24 cellular contexts compared by ENCODE assay signal in genomic region chr7:135808206-135808605, GRCh38. TPM values are rescaled to one million over a fixed set of nuclear protein-coding genes. Genes with fewer than 3 reads are reported as not detected.
DNase-seq lines count a peak whose midpoint lies in the region; ATAC-seq and TF ChIP-seq lines count a peak whose summit lies in the region.
"Had no signal": no experiment of that assay in that cellular context is flagged by ENCODE, and none has a peak within 500 bp of the region (broad histone marks: within the 10 kb centered on the region; RNA-seq: fewer than 3 reads in every experiment).

No MANE protein-coding gene starts in this region.

- H2AFZ ChIP-seq in IMR-90 (replicated peaks; ENCODE audit: low read length, poor library complexity), result no peak overlapping the region

- H3K27me3 Mint-ChIP-seq in type B pancreatic cell, result no peaks in the 10 kb centered on the region
- H3K27me3 Mint-ChIP-seq: activated naive CD8-positive, alpha-beta T cell had no signal

- H3K23ac ChIP-seq in IMR-90 (ENCODE audit: low read depth, low read length) (no peak overlapping the region), mesendoderm (ENCODE audit: low read length) (no peak overlapping the region)

- H3K27ac ChIP-seq in IMR-90 (ENCODE audit: insufficient read depth, low read length) (no peak overlapping the region), WERI-Rb-1 (peak overlapping the region; percentile 33; the same call in 1 of the 2 replicates), mesendoderm (ENCODE audit: low read depth, low read length) (no peak overlapping the region)
- H3K27ac ChIP-seq: brain microvascular endothelial cell, right lobe of liver had no signal

- H3K4me2 ChIP-seq in IMR-90 (ENCODE audit: low read depth, low read length), result no peak overlapping the region
- no peak overlapping the region for H3K4me2 ChIP-seq in mesendoderm (ENCODE audit: low read length)

- H3K27me3 ChIP-seq in IMR-90 (ENCODE audit: control insufficient read depth, insufficient read depth, low read length), result no peaks in the 10 kb centered on the region
- H3K27me3 ChIP-seq in WERI-Rb-1 (ENCODE audit: insufficient read depth, low read depth, severe bottlenecking), result no peaks in the 10 kb centered on the region
- H3K27me3 ChIP-seq in mesendoderm (ENCODE audit: insufficient read depth, low read length, poor library complexity), result no peaks in the 10 kb centered on the region
- H3K27me3 ChIP-seq: brain microvascular endothelial cell, right lobe of liver had no signal

- H2AK9ac ChIP-seq in IMR-90 (replicated peaks; ENCODE audit: low read depth, low read length, poor library complexity), result no peak overlapping the region

- H3K4me1 ChIP-seq in IMR-90 (ENCODE audit: control insufficient read depth, insufficient read depth, low read length) (peaks cover 6% of the 10 kb centered on the region; the same call in 1 of the 2 replicates), mesendoderm (ENCODE audit: control insufficient read depth, low read depth, low read length) (no peaks in the 10 kb centered on the region)
- H3K4me1 ChIP-seq: right lobe of liver had no signal

- H4K8ac ChIP-seq in IMR-90 (ENCODE audit: low read depth in 2 of 2, low read length in 2 of 2) (no peak overlapping the region), mesendoderm (ENCODE audit: low read depth, low read length) (no peak overlapping the region)

- intact Hi-C loops in IMR-90 (cut with micrococcal nuclease) (no loop called here), sciatic nerve (cut with DNase I) (no loop called here)

- dilution Hi-C loops in IMR-90 (cut with HindIII; ENCODE audit: low sequenced_read_pairs, unreplicated experiment), result no loop called here

- H3K79me2 ChIP-seq in mesendoderm (ENCODE audit: control insufficient read depth, insufficient read depth, low read length), result no peaks in the 10 kb centered on the region

- no peak for DNase-seq in IMR-90
- DNase-seq in WERI-Rb-1, result peak; percentile 58
- no peak for DNase-seq in mesendoderm
- no peak for DNase-seq in sciatic nerve (ENCODE audit: low spot score)
- DNase-seq in NCI-H446 treated with DMSO at 0.1 percent for 48 hours (lab: John Stamatoyannopoulos, UW), result no peak
- DNase-seq in NCI-H1436 (lab: John Stamatoyannopoulos, UW), result no peak
- DNase-seq in UCSD-AML1 (lab: John Stamatoyannopoulos, UW; ENCODE audit: unreplicated experiment), result no peak
- DNase-seq in type B pancreatic cell (ENCODE audit: extremely low spot score, unreplicated experiment), result no peak
- DNase-seq: activated CD4-positive, alpha-beta T cell treated with anti-CD3 and anti-CD28 coated beads for 48 hours; brain microvascular endothelial cell; CD4-positive, CD25-positive, alpha-beta regulatory T cell; cortex of kidney; DMS 273 treated with DMSO at 0.1 percent for 48 hours; GDM1; glutamatergic neuron; KG1; left cardiac atrium; occipital lobe; right lobe of liver; stimulated activated naive B cell treated with anti-CD40 and anti-IgM and Interleukin-4, amounts not matched to agents 10 μg/mL and 1 μg/mL and 100 μg/mL, for 72 hours; SW 1271 had no signal

- H3K18ac ChIP-seq in IMR-90 (ENCODE audit: low read depth, low read length), result no peak overlapping the region
- H3K18ac ChIP-seq in mesendoderm (ENCODE audit: low read length), result no peak overlapping the region

- peaks cover 2% of the 10 kb centered on the region; the same call in 1 of the 2 replicates for H3K9me1 ChIP-seq in IMR-90 (ENCODE audit: insufficient read depth, low read length)

- H3K79me1 ChIP-seq in IMR-90 (ENCODE audit: low read depth in 1 of 2, low read length in 2 of 2) (no peaks in the 10 kb centered on the region), mesendoderm (ENCODE audit: low read length) (no peaks in the 10 kb centered on the region)

- H3K4me3 ChIP-seq in IMR-90 (ENCODE audit: insufficient read depth, low read depth, low read length) (no peak overlapping the region), WERI-Rb-1 (ENCODE audit: low read depth, low read length) (no peak overlapping the region), mesendoderm (ENCODE audit: low read length) (no peak overlapping the region)
- H3K4me3 ChIP-seq: right lobe of liver had no signal

- H3K36me3 ChIP-seq in IMR-90 (ENCODE audit: control insufficient read depth, insufficient read depth, low read length) (no peaks in the 10 kb centered on the region), WERI-Rb-1 (no peaks in the 10 kb centered on the region), mesendoderm (ENCODE audit: control insufficient read depth, insufficient read depth, low read length) (no peaks in the 10 kb centered on the region)
- H3K36me3 ChIP-seq: brain microvascular endothelial cell, right lobe of liver had no signal

- no peak overlapping the region for H3K56ac ChIP-seq in IMR-90 (ENCODE audit: extremely low read depth, insufficient read depth, low read length)
- peak overlapping the region; percentile 62 for H3K56ac ChIP-seq in mesendoderm (ENCODE audit: low read length)

- TF ChIP-seq RAD21 in IMR-90 (IDR thresholded peaks at IDR 0.05; ENCODE audit: low read length), result no peak

- no peak overlapping the region for H2BK120ac ChIP-seq in IMR-90 (ENCODE audit: low read depth, low read length)
- no peak overlapping the region for H2BK120ac ChIP-seq in mesendoderm (ENCODE audit: low read depth, low read length)

- H2AK5ac ChIP-seq in IMR-90 (ENCODE audit: low read depth, low read length), result no peak overlapping the region
- no peak overlapping the region for H2AK5ac ChIP-seq in mesendoderm (ENCODE audit: low read length)

- H2BK20ac ChIP-seq in IMR-90 (ENCODE audit: low read depth, low read length), result no peak overlapping the region

- in situ Hi-C loops in IMR-90 (cut with MboI; ENCODE audit: low sequenced_read_pairs), result no loop called here

- no peaks in the 10 kb centered on the region for H3K9me3 Mint-ChIP-seq in type B pancreatic cell
- H3K9me3 Mint-ChIP-seq: activated T-helper 1 cell treated with anti-CD3 and anti-CD28 coated beads, Interleukin-12 subunit alpha, Interleukin-12 subunit beta, Interleukin-2, Interleukin-4 antibody, amounts not matched to agents 30 ng/mL and 10 ng/mL and 1 ng/mL, durations not matched to agents 14 hours and 24 hours and 36 hours; CD4-positive, CD25-positive, alpha-beta regulatory T cell; stimulated activated naive B cell treated with anti-CD40 and anti-IgM and Interleukin-4, amounts not matched to agents 10 μg/mL and 1 μg/mL and 100 μg/mL, for 72 hours had no signal

- TF ChIP-seq POLR2A in IMR-90 (IDR thresholded peaks at IDR 0.05; ENCODE audit: low read depth, low read length), result no peak

- H3K9me3 ChIP-seq in IMR-90 (ENCODE audit: control insufficient read depth, insufficient read depth, low read length), result no peaks in the 10 kb centered on the region
- H3K9me3 ChIP-seq in WERI-Rb-1 (ENCODE audit: severe bottlenecking), result no peaks in the 10 kb centered on the region
- H3K9me3 ChIP-seq: right lobe of liver had no signal

- H4K91ac ChIP-seq in IMR-90 (ENCODE audit: insufficient read depth, low read depth, low read length), result no peak overlapping the region

- ATAC-seq in IMR-90 (ENCODE audit: low read depth) (no peak), sciatic nerve (peak; percentile 84)
- ATAC-seq: stimulated activated naive B cell treated with anti-CD40 and anti-IgM and Interleukin-4, amounts not matched to agents 10 μg/mL and 1 μg/mL and 100 μg/mL, for 72 hours had no signal

- TF ChIP-seq CTCF in IMR-90 (conservative IDR thresholded peaks at IDR 0.05; ENCODE audit: low read depth, low read length) (no peak), WERI-Rb-1 (IDR thresholded peaks at IDR 0.05; ENCODE audit: low read depth, low read length) (no peak), type B pancreatic cell (conservative IDR thresholded peaks at IDR 0.05) (no peak)

- H3K27ac Mint-ChIP-seq in type B pancreatic cell, result no peak overlapping the region
- H3K27ac Mint-ChIP-seq: activated naive CD8-positive, alpha-beta T cell; activated T-helper 1 cell treated with anti-CD3 and anti-CD28 coated beads, Interleukin-12 subunit alpha, Interleukin-12 subunit beta, Interleukin-2, Interleukin-4 antibody, amounts not matched to agents 30 ng/mL and 10 ng/mL and 1 ng/mL, durations not matched to agents 14 hours and 24 hours and 36 hours; CD4-positive, CD25-positive, alpha-beta regulatory T cell; stimulated activated naive B cell treated with anti-CD40 and anti-IgM and Interleukin-4, amounts not matched to agents 10 μg/mL and 1 μg/mL and 100 μg/mL, for 72 hours had no signal

- no peak overlapping the region for H3K14ac ChIP-seq in IMR-90 (replicated peaks; ENCODE audit: low read depth, low read length)

- BruUV-seq in IMR-90 (replicated peaks; lab: Mats Ljungman, UMichigan), result no TSS peak

- no peaks in the 10 kb centered on the region for H4K20me1 ChIP-seq in IMR-90 (ENCODE audit: insufficient read depth, low read length)

- CTCF ChIA-PET in IMR-90 (lab: Yijun Ruan, JAX), result interaction anchor here (0.5 kb wide), 1 partner anchor 1115 kb away, joined by 4 read pairs; no protein-coding TSS in a partner anchor

- H3K9ac ChIP-seq in IMR-90 (ENCODE audit: low read depth, low read length) (no peak overlapping the region), mesendoderm (ENCODE audit: low read length) (no peak overlapping the region)

- no peaks in the 10 kb centered on the region for H3K36me3 Mint-ChIP-seq in type B pancreatic cell
- H3K36me3 Mint-ChIP-seq: activated naive CD8-positive, alpha-beta T cell; CD4-positive, CD25-positive, alpha-beta regulatory T cell; stimulated activated naive B cell treated with anti-CD40 and anti-IgM and Interleukin-4, amounts not matched to agents 10 μg/mL and 1 μg/mL and 100 μg/mL, for 72 hours had no signal

- H2BK5ac ChIP-seq in IMR-90 (ENCODE audit: low read depth, low read length, poor library complexity, severe bottlenecking) (no peak overlapping the region), mesendoderm (ENCODE audit: low read length) (no peak overlapping the region)

- peaks cover 21% of the 10 kb centered on the region for H3K4me1 Mint-ChIP-seq in type B pancreatic cell (ENCODE audit: unreplicated experiment)
- H3K4me1 Mint-ChIP-seq: CD4-positive, CD25-positive, alpha-beta regulatory T cell; stimulated activated naive B cell treated with anti-CD40 and anti-IgM and Interleukin-4, amounts not matched to agents 10 μg/mL and 1 μg/mL and 100 μg/mL, for 72 hours had no signal

- 0 out of 2 replicates have a peak overlapping the region, but pooled peaks have one; percentile 5 for H3K4ac ChIP-seq in IMR-90 (ENCODE audit: low read depth, low read length)
- H3K4ac ChIP-seq in mesendoderm (ENCODE audit: low read depth, low read length), result no peak overlapping the region

- H4K5ac ChIP-seq in IMR-90 (ENCODE audit: low read depth, low read length), result no peak overlapping the region
- H4K5ac ChIP-seq in mesendoderm (ENCODE audit: low read length), result no peak overlapping the region

- no peak overlapping the region for H3K4me3 Mint-ChIP-seq in type B pancreatic cell
- H3K4me3 Mint-ChIP-seq: activated naive CD8-positive, alpha-beta T cell; activated T-helper 1 cell treated with anti-CD3 and anti-CD28 coated beads, Interleukin-12 subunit alpha, Interleukin-12 subunit beta, Interleukin-2, Interleukin-4 antibody, amounts not matched to agents 30 ng/mL and 10 ng/mL and 1 ng/mL, durations not matched to agents 14 hours and 24 hours and 36 hours; CD4-positive, CD25-positive, alpha-beta regulatory T cell; stimulated activated naive B cell treated with anti-CD40 and anti-IgM and Interleukin-4, amounts not matched to agents 10 μg/mL and 1 μg/mL and 100 μg/mL, for 72 hours had no signal

- POLR2A ChIA-PET in IMR-90 (lab: Charles Lee; ENCODE audit: unreplicated experiment), result no interaction called here

- no peak overlapping the region for H2BK15ac ChIP-seq in IMR-90 (ENCODE audit: low read depth, low read length)
- no peak overlapping the region for H2BK15ac ChIP-seq in mesendoderm (replicated peaks; ENCODE audit: low read depth)

- WGBS in IMR-90 (ENCODE audit: extremely low coverage in 2 of 2, insufficient read length in 1 of 2), 2 experiments, result 100% methylated on average over 4 of the region's 4 CpGs; no CpG with 5 or more reads in 1 of the 2 experiments
- no CpG with 5 or more reads among the region's 4 CpGs for WGBS in mesendoderm (ENCODE audit: extremely low coverage, insufficient coverage, low lambda C conversion rate)

RNA-seq across cellular contexts. Expression of gene FAM180A, which starts 59.6 kb away (rescaled TPM):
- total RNA-seq in IMR-90 (2012; rRNA removed), result 1.3 and 1.4 TPM in 2 replicates
- 2.0 and 2.2 TPM in 2 replicates for polyA plus RNA-seq in IMR-90 (2012; rRNA removed)
- polyA plus RNA-seq in IMR-90 (2012; cell fraction: cytosol; rRNA removed), result 0.35 and 1.9 TPM in 2 replicates
- polyA plus RNA-seq in IMR-90 (2012; cell fraction: nucleus; rRNA removed; ENCODE audit: low replicate concordance), result 0.73 and 1.5 TPM in 2 replicates
- polyA plus RNA-seq in mesendoderm (2013, experiment 1 of 2), result not detected
- polyA plus RNA-seq in mesendoderm (2013, experiment 2 of 2), result not detected
- total RNA-seq in sciatic nerve, result 8.0 TPM
- 0.14 TPM in 1 of 2 replicates, not detected in the other for total RNA-seq in type B pancreatic cell (ENCODE audit: low replicate concordance)
- total RNA-seq: activated T-helper 1 cell treated with anti-CD3 and anti-CD28 coated beads, Interleukin-12 subunit alpha, Interleukin-12 subunit beta, Interleukin-2, Interleukin-4 antibody, amounts not matched to agents 30 ng/mL and 10 ng/mL and 1 ng/mL, durations not matched to agents 14 hours and 24 hours and 36 hours; CD4-positive, CD25-positive, alpha-beta regulatory T cell; NCI-H460; occipital lobe had no signal
- polyA plus RNA-seq: CD4-positive, CD25-positive, alpha-beta regulatory T cell had no signal
